34 cellular contexts compared by ENCODE assay signal in genomic region chr3:168407381-168407780, GRCh38.
"Had no signal": no experiment of that assay in that cellular context is flagged by ENCODE, and none has a peak within 500 bp of the region (broad histone marks: within the 10 kb centered on the region; RNA-seq: fewer than 3 reads in every experiment).

No MANE protein-coding gene starts in this region.

- H3K27me3 Mint-ChIP-seq: activated CD4-positive, alpha-beta memory T cell treated with anti-CD3 and anti-CD28 coated beads for 36 hours; activated CD4-positive, alpha-beta T cell treated with anti-CD3 and anti-CD28 coated beads, Interleukin-2, amount 10 ng/mL, durations not matched to agents 24 days and 14 days; activated CD8-positive, alpha-beta memory T cell treated with anti-CD3 and anti-CD28 coated beads, Interleukin-2, amount 10 ng/mL, durations not matched to agents 7 days and 5 days; activated naive CD4-positive, alpha-beta T cell treated with anti-CD3 and anti-CD28 coated beads, Interleukin-2, amount 50 U/mL, for 24 hours; activated naive CD8-positive, alpha-beta T cell treated with anti-CD3 and anti-CD28 coated beads for 36 hours; activated naive CD8-positive, alpha-beta T cell treated with anti-CD3 and anti-CD28 coated beads, Interleukin-2, amount 50 U/mL, for 24 hours; brain; T-helper 17 cell had no signal

- H3K27ac ChIP-seq: adrenal gland, ascending aorta, breast epithelium, cardiac muscle cell, colonic mucosa, WERI-Rb-1 had no signal

- H3K4me3 Mint-ChIP-seq: activated CD4-positive, alpha-beta memory T cell treated with anti-CD3 and anti-CD28 coated beads for 36 hours; activated CD4-positive, alpha-beta T cell treated with anti-CD3 and anti-CD28 coated beads for 36 hours; activated CD4-positive, alpha-beta T cell treated with anti-CD3 and anti-CD28 coated beads, Interleukin-2, amount 10 ng/mL, durations not matched to agents 24 days and 14 days; activated CD8-positive, alpha-beta memory T cell treated with anti-CD3 and anti-CD28 coated beads, Interleukin-2, amount 10 ng/mL, durations not matched to agents 7 days and 5 days; activated CD8-positive, alpha-beta T cell treated with anti-CD3 and anti-CD28 coated beads, Interleukin-2, amount 10 ng/mL, durations not matched to agents 7 days and 5 days; activated naive CD4-positive, alpha-beta T cell treated with anti-CD3 and anti-CD28 coated beads for 36 hours; activated naive CD4-positive, alpha-beta T cell treated with anti-CD3 and anti-CD28 coated beads, Interleukin-2, amount 50 U/mL, for 24 hours; activated naive CD8-positive, alpha-beta T cell treated with anti-CD3 and anti-CD28 coated beads for 36 hours; activated naive CD8-positive, alpha-beta T cell treated with anti-CD3 and anti-CD28 coated beads, Interleukin-2, amount 50 U/mL, for 24 hours; activated T-helper 1 cell treated with anti-CD3 and anti-CD28 coated beads, Interleukin-12 subunit alpha, Interleukin-12 subunit beta, Interleukin-2, Interleukin-4 antibody, amounts not matched to agents 30 ng/mL and 10 ng/mL and 1 ng/mL, durations not matched to agents 14 hours and 24 hours and 36 hours; brain; T-helper 17 cell; T-helper 2 cell treated with Interferon-gamma antibody and Interleukin-4, amounts not matched to agents 5 μg/mL and 100 μg/mL, for 36 hours had no signal

- H3K4me1 ChIP-seq: adrenal gland, ascending aorta, breast epithelium, colonic mucosa had no signal

- DNase-seq: activated CD4-positive, alpha-beta memory T cell treated with anti-CD3 and anti-CD28 coated beads for 36 hours; activated CD4-positive, alpha-beta T cell treated with anti-CD3 and anti-CD28 coated beads for 36 hours; activated CD4-positive, alpha-beta T cell treated with anti-CD3 and anti-CD28 coated beads, Interleukin-2, amount 10 ng/mL, durations not matched to agents 24 days and 14 days; activated CD4-positive, CD25-positive, alpha-beta regulatory T cell; activated CD4-positive, CD25-positive, alpha-beta regulatory T cell treated with anti-CD3 and anti-CD28 coated beads, Interleukin-2, amount 50 U/mL, for 72 hours; activated CD8-positive, alpha-beta memory T cell treated with anti-CD3 and anti-CD28 coated beads, Interleukin-2, amount 10 ng/mL, durations not matched to agents 7 days and 5 days; activated CD8-positive, alpha-beta memory T cell treated with anti-CD3 and anti-CD28 coated beads, Interleukin-2, amount 50 U/mL, for 4 hours; activated CD8-positive, alpha-beta T cell treated with anti-CD3 and anti-CD28 coated beads, Interleukin-2, amount 10 ng/mL, durations not matched to agents 7 days and 5 days; activated effector memory CD4-positive, alpha-beta T cell treated with anti-CD3 and anti-CD28 coated beads, Interleukin-2, amount 50 U/mL, for 16 hours; activated naive CD4-positive, alpha-beta T cell treated with anti-CD3 and anti-CD28 coated beads for 36 hours; activated naive CD8-positive, alpha-beta T cell treated with anti-CD3 and anti-CD28 coated beads for 36 hours; activated naive CD8-positive, alpha-beta T cell treated with anti-CD3 and anti-CD28 coated beads, Interleukin-2, amount 50 U/mL, for 24 hours; activated T-cell treated with anti-CD3 and anti-CD28 coated beads, Interleukin-2, amount 50 U/mL, for 1 hour; activated T-cell treated with anti-CD3 and anti-CD28 coated beads, Interleukin-2, amount 50 U/mL, for 48 hours; adrenal gland; amygdala; central memory CD4-positive, alpha-beta T cell; cerebellar nuclear complex; colonic mucosa; effector CD8-positive, alpha-beta T cell; foreskin fibroblast; head of caudate nucleus; T-helper 17 cell; T1000; WERI-Rb-1 had no signal

- H3K27ac Mint-ChIP-seq: activated CD4-positive, alpha-beta memory T cell treated with anti-CD3 and anti-CD28 coated beads for 36 hours; activated CD4-positive, alpha-beta T cell treated with anti-CD3 and anti-CD28 coated beads for 36 hours; activated CD4-positive, alpha-beta T cell treated with anti-CD3 and anti-CD28 coated beads, Interleukin-2, amount 10 ng/mL, durations not matched to agents 24 days and 14 days; activated CD8-positive, alpha-beta memory T cell treated with anti-CD3 and anti-CD28 coated beads, Interleukin-2, amount 10 ng/mL, durations not matched to agents 7 days and 5 days; activated CD8-positive, alpha-beta T cell treated with anti-CD3 and anti-CD28 coated beads, Interleukin-2, amount 10 ng/mL, durations not matched to agents 7 days and 5 days; activated naive CD4-positive, alpha-beta T cell treated with anti-CD3 and anti-CD28 coated beads for 36 hours; activated naive CD4-positive, alpha-beta T cell treated with anti-CD3 and anti-CD28 coated beads, Interleukin-2, amount 50 U/mL, for 24 hours; activated naive CD8-positive, alpha-beta T cell treated with anti-CD3 and anti-CD28 coated beads for 36 hours; activated naive CD8-positive, alpha-beta T cell treated with anti-CD3 and anti-CD28 coated beads, Interleukin-2, amount 50 U/mL, for 24 hours; activated T-helper 1 cell treated with anti-CD3 and anti-CD28 coated beads, Interleukin-12 subunit alpha, Interleukin-12 subunit beta, Interleukin-2, Interleukin-4 antibody, amounts not matched to agents 30 ng/mL and 10 ng/mL and 1 ng/mL, durations not matched to agents 14 hours and 24 hours and 36 hours; activated T-helper 2 cell treated with anti-CD3 and anti-CD28 coated beads, Interferon-gamma antibody, Interleukin-2, Interleukin-4, amounts not matched to agents 10 μg/mL and 5 μg/mL and 100 μg/mL, durations not matched to agents 14 hours and 24 hours and 36 hours; brain; T-helper 17 cell; T-helper 2 cell treated with Interferon-gamma antibody and Interleukin-4, amounts not matched to agents 5 μg/mL and 100 μg/mL, for 36 hours had no signal

- ATAC-seq: activated CD4-positive, alpha-beta T cell treated with anti-CD3 and anti-CD28 coated beads for 36 hours; activated CD8-positive, alpha-beta memory T cell treated with anti-CD3 and anti-CD28 coated beads, Interleukin-2, amount 10 ng/mL, durations not matched to agents 7 days and 5 days; activated CD8-positive, alpha-beta T cell treated with anti-CD3 and anti-CD28 coated beads, Interleukin-2, amount 10 ng/mL, durations not matched to agents 7 days and 5 days; activated naive CD8-positive, alpha-beta T cell treated with anti-CD3 and anti-CD28 coated beads, Interleukin-2, amount 50 U/mL, for 24 hours; esophagus mucosa; T-helper 17 cell had no signal

- H3K9me3 ChIP-seq: adrenal gland, ascending aorta, breast epithelium, colonic mucosa had no signal

- H3K36me3 ChIP-seq: adrenal gland, ascending aorta, cardiac muscle cell, colonic mucosa, WERI-Rb-1 had no signal

- H3K36me3 Mint-ChIP-seq: activated CD4-positive, alpha-beta memory T cell treated with anti-CD3 and anti-CD28 coated beads for 36 hours; activated CD8-positive, alpha-beta memory T cell treated with anti-CD3 and anti-CD28 coated beads, Interleukin-2, amount 10 ng/mL, durations not matched to agents 7 days and 5 days; activated naive CD4-positive, alpha-beta T cell treated with anti-CD3 and anti-CD28 coated beads, Interleukin-2, amount 50 U/mL, for 24 hours; activated naive CD8-positive, alpha-beta T cell treated with anti-CD3 and anti-CD28 coated beads for 36 hours; brain had no signal

- H3K4me3 ChIP-seq: adrenal gland, ascending aorta, breast epithelium, cardiac muscle cell, colonic mucosa had no signal

- H3K27me3 ChIP-seq: adrenal gland, ascending aorta, breast epithelium, cardiac muscle cell, colonic mucosa had no signal

- H3K4me1 Mint-ChIP-seq: activated CD4-positive, alpha-beta T cell treated with anti-CD3 and anti-CD28 coated beads for 36 hours; activated CD4-positive, alpha-beta T cell treated with anti-CD3 and anti-CD28 coated beads, Interleukin-2, amount 10 ng/mL, durations not matched to agents 24 days and 14 days; activated CD8-positive, alpha-beta memory T cell treated with anti-CD3 and anti-CD28 coated beads, Interleukin-2, amount 10 ng/mL, durations not matched to agents 7 days and 5 days; activated naive CD4-positive, alpha-beta T cell treated with anti-CD3 and anti-CD28 coated beads, Interleukin-2, amount 50 U/mL, for 24 hours; activated naive CD8-positive, alpha-beta T cell treated with anti-CD3 and anti-CD28 coated beads for 36 hours; activated naive CD8-positive, alpha-beta T cell treated with anti-CD3 and anti-CD28 coated beads, Interleukin-2, amount 50 U/mL, for 24 hours; brain; T-helper 17 cell had no signal

- H3K9me3 Mint-ChIP-seq: activated CD4-positive, alpha-beta T cell treated with anti-CD3 and anti-CD28 coated beads, Interleukin-2, amount 10 ng/mL, durations not matched to agents 24 days and 14 days; activated T-helper 1 cell treated with anti-CD3 and anti-CD28 coated beads, Interleukin-12 subunit alpha, Interleukin-12 subunit beta, Interleukin-2, Interleukin-4 antibody, amounts not matched to agents 30 ng/mL and 10 ng/mL and 1 ng/mL, durations not matched to agents 14 hours and 24 hours and 36 hours; activated T-helper 2 cell treated with anti-CD3 and anti-CD28 coated beads, Interferon-gamma antibody, Interleukin-2, Interleukin-4, amounts not matched to agents 10 μg/mL and 5 μg/mL and 100 μg/mL, durations not matched to agents 14 hours and 24 hours and 36 hours; T-helper 2 cell treated with Interferon-gamma antibody and Interleukin-4, amounts not matched to agents 5 μg/mL and 100 μg/mL, for 36 hours had no signal
